In genomic region chr6:46848684-46849360, GRCh38 we compare ENCODE assay signal across 8 cellular contexts. TPM values are rescaled to one million over a fixed set of nuclear protein-coding genes. Genes with fewer than 3 reads are reported as not detected.
DNase-seq lines count a peak whose midpoint lies in the region; ATAC-seq and TF ChIP-seq lines count a peak whose summit lies in the region.

No MANE protein-coding gene starts in this region.

- H3K9ac ChIP-seq in neuronal stem cell (ENCODE audit: low read depth, low read length, poor library complexity) = no peak overlapping the region

- no peak overlapping the region for H2BK120ac ChIP-seq in neuronal stem cell (ENCODE audit: low read depth, low read length)

- H2AFZ ChIP-seq in neuronal stem cell (ENCODE audit: low read length) = peak overlapping the region; percentile 47

- H3K9me3 ChIP-seq in neuronal stem cell (replicated peaks in 1 of 2; ENCODE audit: control insufficient read depth in 2 of 2, insufficient read depth in 1 of 2, low read depth in 1 of 2, low read length in 2 of 2) = no peaks in the 10 kb centered on the region

- TF ChIP-seq CTCF in foreskin keratinocyte (conservative IDR thresholded peaks at IDR 0.05) = peak; percentile 98

- H3K18ac ChIP-seq in neuronal stem cell (ENCODE audit: low read length) = no peak overlapping the region

- H2BK5ac ChIP-seq in neuronal stem cell (ENCODE audit: low read length) = no peak overlapping the region

- H4K8ac ChIP-seq in neuronal stem cell (ENCODE audit: low read depth, low read length) = no peak overlapping the region

- H2AK5ac ChIP-seq in neuronal stem cell (ENCODE audit: low read depth, low read length) = no peak overlapping the region

- H2BK12ac ChIP-seq in neuronal stem cell (ENCODE audit: low read length) = no peak overlapping the region

- H3K27ac ChIP-seq in foreskin keratinocyte (no peak overlapping the region), neuronal stem cell (replicated peaks; ENCODE audit: low read length) (no peak overlapping the region)

- H4K91ac ChIP-seq in neuronal stem cell (ENCODE audit: low read depth, low read length, poor library complexity) = no peak overlapping the region

- no CpG with 5 or more reads among the region's 25 CpGs for WGBS in neuronal stem cell (ENCODE audit: extremely low coverage in 2 of 2, insufficient read length in 2 of 2, insufficient replicate concordance in 1 of 2), 2 donors

- no peak overlapping the region for H3K4ac ChIP-seq in neuronal stem cell (ENCODE audit: low read length)

- no peak overlapping the region for H3K4me2 ChIP-seq in neuronal stem cell (ENCODE audit: insufficient read depth, low read length, poor library complexity, severe bottlenecking)

- no peak overlapping the region for H3K4me3 ChIP-seq in neuronal stem cell (ENCODE audit: low read length in 2 of 2)

- H3K23ac ChIP-seq in neuronal stem cell (ENCODE audit: low read depth, low read length, poor library complexity) = no peak overlapping the region

- H3K4me1 ChIP-seq in foreskin keratinocyte (no peaks in the 10 kb centered on the region), neuronal stem cell (ENCODE audit: control insufficient read depth in 2 of 2, insufficient read depth in 1 of 2, low read depth in 1 of 2, low read length in 2 of 2) (peaks cover 0 to 3% of the 10 kb centered on the region in 2 donors)

- H3K27me3 ChIP-seq in foreskin keratinocyte = no peaks in the 10 kb centered on the region
- H3K27me3 ChIP-seq in neuronal stem cell (ENCODE audit: control insufficient read depth in 3 of 3, insufficient read depth in 3 of 3, low read depth in 1 of 3, low read length in 3 of 3) = peaks cover 0 to 12% (median 2%) of the 10 kb centered on the region in 3 experiments

- H2BK15ac ChIP-seq in neuronal stem cell (ENCODE audit: low read length) = no peak overlapping the region

- H3K79me1 ChIP-seq in neuronal stem cell (ENCODE audit: low read depth, low read length) = peaks cover 1% of the 10 kb centered on the region

- no peak overlapping the region for H3K14ac ChIP-seq in neuronal stem cell (ENCODE audit: low read length)

- peak; percentile 91 for DNase-seq in D341Med (ENCODE audit: low spot score)
- peak; percentile 25 for DNase-seq in HuH-7.5 (ENCODE audit: low spot score)
- DNase-seq in RPMI8226 = peak; percentile 68
- peak; percentile 19 for DNase-seq in activated effector memory CD4-positive, alpha-beta T cell treated with Interleukin-2 at 50 U/mL for 16 hours
- peak; percentile 20 to 44 for DNase-seq in foreskin keratinocyte
- peak; percentile 77 for DNase-seq in neuronal stem cell (ENCODE audit: low spot score)
- DNase-seq in stromal cell of bone marrow (ENCODE audit: low read depth) = peak; percentile 43

- H3K36me3 ChIP-seq in neuronal stem cell (replicated peaks in 1 of 2; ENCODE audit: control insufficient read depth in 2 of 2, insufficient read depth in 2 of 2, low read length in 2 of 2) = no peaks in the 10 kb centered on the region

- ATAC-seq in GM21515 (IDR thresholded peaks at IDR 0.05; ENCODE audit: unreplicated experiment) = peak; percentile 91
- peak; percentile 98 for ATAC-seq in foreskin keratinocyte

RNA-seq across cellular contexts. Expression of gene MEP1A, which starts 55.6 kb away (rescaled TPM):
- 0.07 TPM in 1 of 2 replicates, not detected in the other for total RNA-seq in foreskin keratinocyte
- 0.01 and 0.04 TPM in 2 replicates for polyA plus RNA-seq in foreskin keratinocyte
- polyA plus RNA-seq in neuronal stem cell (2013, experiment 1 of 2) = not detected
- polyA plus RNA-seq in neuronal stem cell (2013, experiment 2 of 2) = not detected

Comparison
In these comparisons a context has a peak if more than half of its experiments do, and no peak if none do; other contexts are left out.
1. DNase-seq: peak in every context shown above with its lines; median percentile 91 in D341Med; 77 in neuronal stem cell; 68 in RPMI8226; 43 in stromal cell of bone marrow; 32 in foreskin keratinocyte; 25 in HuH-7.5; 19 in activated effector memory CD4-positive, alpha-beta T cell treated with Interleukin-2 at 50 U/mL for 16 hours.